In the genomic region with DNA sequence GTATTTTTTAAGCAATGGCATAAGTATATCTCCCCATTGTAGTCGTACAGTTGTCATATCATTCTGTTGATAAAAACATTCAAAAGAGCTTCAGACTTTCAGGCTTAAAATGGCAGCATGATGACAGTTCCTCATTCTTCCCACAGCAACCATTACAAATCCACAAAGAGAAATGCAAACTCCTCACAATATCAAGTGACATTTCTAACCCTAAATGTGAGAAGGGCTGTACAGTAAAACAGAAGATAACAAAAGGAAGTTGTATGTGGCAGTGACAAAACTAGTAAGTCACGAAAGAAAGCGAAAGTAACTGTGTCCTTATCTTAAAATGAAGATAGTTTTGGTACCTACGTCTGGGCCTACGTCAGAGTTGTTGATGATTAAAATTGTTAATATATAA, we compare ENCODE assay signal across 8 cellular contexts. TPM values are rescaled to one million over a fixed set of nuclear protein-coding genes. Genes with fewer than 3 reads are reported as not detected.
A peak's percentile ranks its signal among the peaks of the same experiment; 100 is the strongest.
DNase-seq lines count a peak whose midpoint lies in the region; ATAC-seq, FAIRE-seq and TF ChIP-seq lines count a peak whose summit lies in the region.

No MANE protein-coding gene starts in this region.

- no peaks in the 10 kb centered on the region for H3K27me3 ChIP-seq in CD4-positive, alpha-beta T cell (ENCODE audit: control insufficient read depth, insufficient read depth, low read length)
- H3K27me3 ChIP-seq in GM12878 (replicated peaks in 1 of 2; ENCODE audit: control insufficient read depth in 2 of 2, insufficient read depth in 2 of 2, low read length in 1 of 2) (no peaks in the 10 kb centered on the region), thymus (ENCODE audit: control insufficient read depth, insufficient read depth) (no peaks in the 10 kb centered on the region)

- 2% methylated on average over 5 of the region's 5 CpGs for WGBS in GM12878 (ENCODE audit: insufficient coverage, insufficient replicate concordance, low lambda C conversion rate, missing lambda C conversion rate)
- WGBS in thymus: 14% methylated on average over 5 of the region's 5 CpGs

- intact Hi-C loops in CD4-positive, alpha-beta T cell (cut with DNase I, micrococcal nuclease): no loop called here
- intact Hi-C loops in GM12878 (cut with micrococcal nuclease; ENCODE audit: unreplicated experiment): loop anchor here (5.0 kb wide), 1 partner anchor 44 kb away; the partner anchor contains the start of gene GXYLT1

- POLR2A ChIA-PET in CD4-positive, alpha-beta T cell (lab: Charles Lee): interaction anchor here (1.0 to 2.3 kb wide), 3 partner anchors 47 to 229 kb away, joined by 4 to 8 read pairs (median 4); partner anchors contain the start of genes GXYLT1 and YAF2
- POLR2A ChIA-PET in GM12878 (lab: Charles Lee): interaction anchor here (0.6 to 0.9 kb wide), 3 partner anchors 12 to 39 kb away, joined by 3 to 7 read pairs (median 4); no protein-coding TSS in a partner anchor

- H3K4me3 Mint-ChIP-seq in CD4-positive, alpha-beta T cell: peak overlapping the region; percentile 82

- CTCF ChIA-PET in CD4-positive, alpha-beta T cell (lab: Charles Lee): interaction anchor here (1.5 kb wide), 1 partner anchor 47 kb away, joined by 4 read pairs; the partner anchor contains the start of gene GXYLT1
- CTCF ChIA-PET in GM12878 (lab: Yijun Ruan, JAX): interaction anchor here (1.9 kb wide), 1 partner anchor 274 kb away, joined by 10 read pairs; no protein-coding TSS in a partner anchor

- in situ Hi-C loops in GM12878 (cut with MboI): no loop called here

- H3K4me1 ChIP-seq in GM12878 (ENCODE audit: control insufficient read depth, insufficient read depth, low read length) (no peaks in the 10 kb centered on the region), thymus (ENCODE audit: control insufficient read depth, insufficient read depth, low read length) (no peaks in the 10 kb centered on the region)

- no peak for TF ChIP-seq CTCF in CD4-positive, alpha-beta T cell (IDR thresholded peaks at IDR 0.05)
- no peak for TF ChIP-seq CTCF in GM12878 (IDR thresholded peaks at IDR 0.05 in 2 of 3, conservative IDR thresholded peaks at IDR 0.05 in 1 of 3; ENCODE audit: control insufficient read depth in 2 of 3, extremely low read depth in 1 of 3, insufficient read depth in 1 of 3, low read depth in 3 of 3, low read length in 3 of 3)

- SMC1A ChIA-PET in GM12878 (lab: Charles Lee; ENCODE audit: uncharacterized antibody, unreplicated experiment): interaction anchor here (0.7 to 2.2 kb wide), 7 partner anchors 12 to 325 kb away, joined by 3 to 7 read pairs (median 4); partner anchors contain the start of gene GXYLT1

- RAD21 ChIA-PET in GM12878 (lab: Charles Lee; ENCODE audit: unreplicated experiment): no interaction called here

- peaks cover 50% of the 10 kb centered on the region for H3K4me1 Mint-ChIP-seq in CD4-positive, alpha-beta T cell (ENCODE audit: low read depth)

- H3K27ac Mint-ChIP-seq in CD4-positive, alpha-beta T cell: peak overlapping the region; percentile 92

- TF ChIP-seq POLR2A in GM12878 (IDR thresholded peaks at IDR 0.05; ENCODE audit: low read depth, low read length): no peak

- FAIRE-seq in GM12878 (lab: Jason Lieb, UNC): peak; percentile 78

- peak overlapping the region; percentile 90 for H3K4me2 ChIP-seq in GM12878 (ENCODE audit: control insufficient read depth, insufficient read depth)

- H3K27me3 Mint-ChIP-seq in CD4-positive, alpha-beta T cell: no peaks in the 10 kb centered on the region

- peaks cover 1 to 6% of the 10 kb centered on the region in 2 experiments; a peak in 3 of 4 replicates for H3K36me3 ChIP-seq in GM12878 (ENCODE audit: control insufficient read depth in 2 of 2, insufficient read depth in 2 of 2, low read length in 1 of 2)
- no peaks in the 10 kb centered on the region for H3K36me3 ChIP-seq in thymus (ENCODE audit: control insufficient read depth, insufficient read depth)

- peak overlapping the region; percentile 92 for H2AFZ ChIP-seq in GM12878 (ENCODE audit: control insufficient read depth, low read depth, low read length)

- ATAC-seq in CD4-positive, alpha-beta T cell (ENCODE audit: poor library complexity): peak; percentile 90
- ATAC-seq in GM19438 (IDR thresholded peaks at IDR 0.05; ENCODE audit: low read depth, unreplicated experiment): peak; percentile 94
- peak; percentile 85 for ATAC-seq in HG03439 (IDR thresholded peaks at IDR 0.05; ENCODE audit: unreplicated experiment)
- peak; percentile 93 for ATAC-seq in GM12878

- BruUV-seq in GM12878 (replicated peaks; lab: Mats Ljungman, UMichigan): no TSS peak

- no peaks in the 10 kb centered on the region for H3K79me2 ChIP-seq in GM12878 (ENCODE audit: control insufficient read depth, insufficient read depth, low read length)

- peak in 1 of 2 experiments; percentile 40; a peak in 1 of 4 replicates for TF ChIP-seq EP300 in GM12878 (IDR thresholded peaks at IDR 0.05; ENCODE audit: borderline replicate concordance in 1 of 2, control insufficient read depth in 1 of 2, low read depth in 2 of 2, low read length in 2 of 2)

- DNase-seq in CD4-positive, alpha-beta T cell: no peak
- peak; percentile 42 for DNase-seq in GM12878 (ENCODE audit: low read depth, low spot score)
- DNase-seq in NCI-H2029 treated with DMSO at 0.1 percent for 48 hours (lab: John Stamatoyannopoulos, UW): no peak
- no peak for DNase-seq in inferior parietal cortex (ENCODE audit: extremely low spot score)
- no peak for DNase-seq in NCI-H2029 (lab: John Stamatoyannopoulos, UW)

- peaks cover 23% of the 10 kb centered on the region for H3K36me3 Mint-ChIP-seq in CD4-positive, alpha-beta T cell (ENCODE audit: low read depth)

- H3K27ac ChIP-seq in CD4-positive, alpha-beta T cell (ENCODE audit: low read depth, low read length): peak overlapping the region; percentile 57
- H3K27ac ChIP-seq in GM12878 (ENCODE audit: control insufficient read depth, insufficient read depth) (peak overlapping the region; percentile 72), thymus (ENCODE audit: low read depth) (peak overlapping the region; percentile 19)

- no peak for TF ChIP-seq RAD21 in GM12878 (IDR thresholded peaks at IDR 0.05; ENCODE audit: insufficient read depth, low read depth, low read length)

- peak overlapping the region; percentile 39 for H3K4me3 ChIP-seq in GM12878
- H3K4me3 ChIP-seq in thymus (ENCODE audit: low read length): peak overlapping the region; percentile 51

- H4K20me1 ChIP-seq in GM12878 (ENCODE audit: control insufficient read depth, insufficient read depth): no peaks in the 10 kb centered on the region

- no peaks in the 10 kb centered on the region for H3K9me3 Mint-ChIP-seq in CD4-positive, alpha-beta T cell

- no peaks in the 10 kb centered on the region for H3K9me3 ChIP-seq in CD4-positive, alpha-beta T cell (ENCODE audit: control insufficient read depth, low read length)
- H3K9me3 ChIP-seq in GM12878 (replicated peaks; ENCODE audit: control insufficient read depth, insufficient read depth, low read length): no peaks in the 10 kb centered on the region
- no peaks in the 10 kb centered on the region for H3K9me3 ChIP-seq in thymus (ENCODE audit: control insufficient read depth)

- H3K9ac ChIP-seq in GM12878 (ENCODE audit: control insufficient read depth, insufficient read depth, low read length): peak overlapping the region; percentile 36; the same call in 1 of the 2 replicates

TF ChIP-seq in GM12878, 131 proteins besides CTCF, POLR2A, EP300 and RAD21 (continues in another document):
- TF ChIP-seq NR2C1 (IDR thresholded peaks at IDR 0.05) (no peak), CBX5 (IDR thresholded peaks at IDR 0.05; ENCODE audit: low read depth) (no peak), SUPT20H (IDR thresholded peaks at IDR 0.05; ENCODE audit: borderline replicate concordance, control insufficient read depth, low read depth, low read length) (no peak), PBX3 (IDR thresholded peaks at IDR 0.05; ENCODE audit: insufficient replicate concordance, low read depth, low read length) (no peak), IKZF1 (conservative IDR thresholded peaks at IDR 0.05) (no peak), CBFB (IDR thresholded peaks at IDR 0.05; ENCODE audit: low read depth) (no peak), YY1 (IDR thresholded peaks at IDR 0.05; ENCODE audit: low read depth, low read length) (peak; percentile 80; the same call in 1 of the 2 replicates), ZNF384 (IDR thresholded peaks at IDR 0.05; ENCODE audit: borderline replicate concordance, low read depth, low read length) (no peak), MTA3 (IDR thresholded peaks at IDR 0.05; ENCODE audit: borderline replicate concordance, low read length) (no peak), SPI1 (IDR thresholded peaks at IDR 0.05; ENCODE audit: borderline replicate concordance, insufficient read depth, low read depth, low read length) (peak; percentile 73), TARDBP (IDR thresholded peaks at IDR 0.05; ENCODE audit: borderline replicate concordance) (no peak), RAD51 (IDR thresholded peaks at IDR 0.05) (0 out of 2 replicates have a peak, but pooled peaks have one; percentile 37)

RNA-seq across cellular contexts. Expression of gene GXYLT1, which starts 46.7 kb away (rescaled TPM):
- total RNA-seq in CD4-positive, alpha-beta T cell: 1 to 10 TPM; 8.0 to 8.2 TPM
- 17.6 and 18.4 TPM in 2 replicates for total RNA-seq in GM12878 (2013; cell fraction: nucleolus; rRNA removed)
- total RNA-seq in GM12878 (2014; rRNA removed) (7.9 and 8.5 TPM in 2 replicates), GM12878 (2014; rRNA removed; fragmentation: Illumina TruSeq; extraction: Trizol) (7.1 and 7.8 TPM in 2 replicates), GM12878 (2021) (8.7 and 9.4 TPM in 2 replicates)
- 2.5 TPM for polyA plus RNA-seq in GM12878 (2011; ENCODE audit: low read depth)
- polyA plus RNA-seq in GM12878 (2011; rRNA removed) (10.3 and 18.3 TPM in 2 replicates), GM12878 (2014; fragmentation: Illumina TruSeq; extraction: Trizol) (10.2 and 17.7 TPM in 2 replicates), GM12878 (2014; fragmentation: Nextera tagmentation; extraction: Ambion mirVana) (1 to 10 TPM; 2.3 to 2.4 TPM), GM12878 (2014; rRNA removed) (6.3 and 7.0 TPM in 2 replicates), GM12878 (2016; fragmentation: Nextera tagmentation; extraction: Ambion mirVana) (10 to 100 TPM; 12.7 to 14.9 TPM), thymus (3.7 TPM)
- 3.5 and 3.6 TPM in 2 replicates for polyA plus RNA-seq in GM12878 (2011; cell fraction: cytosol; rRNA removed)
- polyA plus RNA-seq in GM12878 (2011; cell fraction: nucleus; rRNA removed): 4.6 and 5.5 TPM in 2 replicates
- 4.1 and 4.8 TPM in 2 replicates for polyA plus RNA-seq in GM12878 (2012)
- polyA minus RNA-seq in GM12878 (2011; rRNA and poly(A)+ RNA removed): 5.5 and 8.9 TPM in 2 replicates
- polyA minus RNA-seq in GM12878 (2011; cell fraction: cytosol; rRNA and poly(A)+ RNA removed): 4.7 and 5.4 TPM in 2 replicates
- polyA minus RNA-seq in GM12878 (2011; cell fraction: nucleus; rRNA and poly(A)+ RNA removed): 4.7 and 7.4 TPM in 2 replicates

Comparison
In these comparisons a context has a peak if more than half of its experiments do, and no peak if none do; other contexts are left out.
1. H3K27ac ChIP-seq: peak in every context shown above with its lines; median percentile 72 in GM12878; 57 in CD4-positive, alpha-beta T cell; 19 in thymus.